ENCODE assay signal across 9 cellular contexts in genomic region chr1:178530037-178530402, GRCh38. TPM values are rescaled to one million over a fixed set of nuclear protein-coding genes. Genes with fewer than 3 reads are reported as not detected.
DNase-seq lines count a peak whose midpoint lies in the region; ATAC-seq, FAIRE-seq and TF ChIP-seq lines count a peak whose summit lies in the region.
"Had no signal": no experiment of that assay in that cellular context is flagged by ENCODE, and none has a peak within 500 bp of the region (broad histone marks: within the 10 kb centered on the region; RNA-seq: fewer than 3 reads in every experiment).

No MANE protein-coding gene starts in this region.

- CTCF ChIA-PET in Panc1 (lab: Charles Lee) = no interaction called here

- no peaks in the 10 kb centered on the region for H3K36me3 ChIP-seq in Panc1 (ENCODE audit: control insufficient read depth, insufficient read depth, low read length)
- H3K36me3 ChIP-seq in kidney (ENCODE audit: control insufficient read depth in 1 of 2, insufficient read depth in 2 of 2, low read length in 2 of 2) = no peaks in the 10 kb centered on the region

- H3K27ac ChIP-seq in Panc1 (ENCODE audit: low read length) (no peak overlapping the region), kidney (ENCODE audit: low read depth in 2 of 2, low read length in 2 of 2) (no peak overlapping the region)
- H3K27ac ChIP-seq: parathyroid adenoma had no signal

- no peaks in the 10 kb centered on the region for H3K27me3 ChIP-seq in Panc1 (ENCODE audit: control insufficient read depth, insufficient read depth, low read length)

- FAIRE-seq in kidney (lab: Jason Lieb, UNC) = no peak

- DNase-seq in GM04504 (ENCODE audit: low read depth) (peak; percentile 68), Panc1 (ENCODE audit: low read depth, low spot score) (no peak), epithelial cell of proximal tubule (ENCODE audit: low read depth) (peak; percentile 42), renal cortical epithelial cell (ENCODE audit: low read depth) (peak; percentile 83), kidney (no peak)
- DNase-seq: activated T-cell treated with anti-CD3 and anti-CD28 coated beads, Interleukin-2, amount 50 U/mL, for 24 hours had no signal

- POLR2A ChIA-PET in Panc1 (lab: Charles Lee) = no interaction called here

- H3K4me3 ChIP-seq in Panc1 (ENCODE audit: low read depth in 2 of 2, low read length in 2 of 2) (no peak overlapping the region), epithelial cell of proximal tubule (ENCODE audit: low read depth, low read length) (no peak overlapping the region), kidney (ENCODE audit: low read length in 2 of 2) (no peak overlapping the region)

- 0 out of 2 replicates have a peak, but pooled peaks cover 2% of the 10 kb centered on the region for H3K4me1 ChIP-seq in Panc1 (ENCODE audit: control insufficient read depth, insufficient read depth, low read length)
- peaks cover 0 to 2% of the 10 kb centered on the region in 2 donors for H3K4me1 ChIP-seq in kidney (ENCODE audit: control insufficient read depth in 1 of 2, insufficient read depth in 1 of 2, low read depth in 1 of 2, low read length in 2 of 2)
- H3K4me1 ChIP-seq: parathyroid adenoma had no signal

- H3K9ac ChIP-seq in kidney (ENCODE audit: low read length in 2 of 2) = no peak overlapping the region
- H3K9ac ChIP-seq: parathyroid adenoma had no signal

- ATAC-seq in Panc1 (peak; percentile 70), GM21576 (IDR thresholded peaks at IDR 0.05; ENCODE audit: unreplicated experiment) (no peak)
- no peak for ATAC-seq in activated CD4-positive, CD25-positive, alpha-beta regulatory T cell treated with anti-CD3 and anti-CD28 coated beads, Interleukin-2, amount 50 U/mL, for 24 hours

- intact Hi-C loops in Panc1 (cut with micrococcal nuclease; ENCODE audit: unreplicated experiment) = loop anchor here (5.0 kb wide), 2 partner anchors 223 to 357 kb away; no protein-coding TSS in a partner anchor
- intact Hi-C loops in kidney (cut with DNase I) = loop anchor here (10.0 kb wide), 1 partner anchor 225 kb away; no protein-coding TSS in a partner anchor

- H3K9me3 ChIP-seq in Panc1 (ENCODE audit: control insufficient read depth, insufficient read depth, low read depth, low read length) (no peaks in the 10 kb centered on the region), kidney (ENCODE audit: control insufficient read depth in 1 of 2, low read length in 2 of 2) (no peaks in the 10 kb centered on the region)

- no TSS peak for BruUV-seq in Panc1 (replicated peaks; lab: Mats Ljungman, UMichigan)

- no peak for TF ChIP-seq CTCF in Panc1 (IDR thresholded peaks at IDR 0.05)
- TF ChIP-seq CTCF in epithelial cell of proximal tubule (conservative IDR thresholded peaks at IDR 0.05; ENCODE audit: low read depth, low read length) = no peak
- TF ChIP-seq CTCF in kidney (IDR thresholded peaks at IDR 0.05; ENCODE audit: borderline replicate concordance, extremely low read depth, insufficient read depth) = no peak

- in situ Hi-C loops in Panc1 (cut with HindIII; ENCODE audit: low pct_unique_long_range_greater_than_20kb, low sequenced_read_pairs) = no loop called here

RNA-seq across cellular contexts. Expression of gene TEX35, which starts 17.1 kb away (rescaled TPM):
- total RNA-seq in Panc1 (2021; ENCODE audit: unreplicated experiment) (not detected), epithelial cell of proximal tubule (not detected in 2 replicates), renal cortical epithelial cell (not detected in 2 replicates), kidney (not detected)
- not detected for polyA plus RNA-seq in Panc1 (2012; ENCODE audit: insufficient read length)
- not detected for polyA plus RNA-seq in kidney (ENCODE audit: insufficient read depth, low read depth, low replicate concordance)

RNA-seq across cellular contexts. Expression of gene CLEC20A, which starts 33.3 kb away (rescaled TPM):
- not detected for total RNA-seq in Panc1 (2021; ENCODE audit: unreplicated experiment)
- not detected for polyA plus RNA-seq in Panc1 (2012; ENCODE audit: insufficient read length)
- not detected in 2 replicates for total RNA-seq in epithelial cell of proximal tubule
- not detected in 2 replicates for total RNA-seq in renal cortical epithelial cell
- total RNA-seq in kidney = 0.47 TPM
- polyA plus RNA-seq in kidney (ENCODE audit: insufficient read depth, low read depth, low replicate concordance) = not detected

Comparison
In these comparisons a context has a peak if more than half of its experiments do, and no peak if none do; other contexts are left out.
1. DNase-seq: peak in GM04504 (single experiment), epithelial cell of proximal tubule (single experiment) and renal cortical epithelial cell (single experiment); none in Panc1 (single experiment) and kidney (single experiment).